Comparison of ENCODE assay signal across 11 cellular contexts in genomic region chr1:215526846-215527151, GRCh38.
"Had no signal": no experiment of that assay in that cellular context is flagged by ENCODE, and none has a peak within 500 bp of the region (broad histone marks: within the 10 kb centered on the region; RNA-seq: fewer than 3 reads in every experiment).

No MANE protein-coding gene starts in this region.

- DNase-seq: activated CD4-positive, alpha-beta T cell treated with anti-CD3 and anti-CD28 coated beads, Interleukin-2, amount 50 U/mL, for 1 hour; activated CD4-positive, CD25-positive, alpha-beta regulatory T cell treated with anti-CD3 and anti-CD28 coated beads, Interleukin-2, amount 50 U/mL, for 72 hours; effector memory CD4-positive, alpha-beta T cell; occipital lobe; stimulated activated CD8-positive, alpha-beta memory T cell treated with anti-CD3 and anti-CD28 coated beads, Interleukin-4, amount 100 ng/mL, for 48 hours; T-helper 9 cell had no signal

- H3K4me1 Mint-ChIP-seq: memory B cell had no signal

- H3K27ac Mint-ChIP-seq: activated naive CD8-positive, alpha-beta T cell; activated T-helper 1 cell treated with anti-CD3 and anti-CD28 coated beads, Interleukin-12 subunit alpha, Interleukin-12 subunit beta, Interleukin-2, Interleukin-4 antibody, amounts not matched to agents 30 ng/mL and 10 ng/mL and 1 ng/mL, durations not matched to agents 14 hours and 24 hours and 36 hours; memory B cell; naive thymus-derived CD4-positive, alpha-beta T cell had no signal

- H3K9me3 Mint-ChIP-seq: activated T-helper 1 cell treated with anti-CD3 and anti-CD28 coated beads, Interleukin-12 subunit alpha, Interleukin-12 subunit beta, Interleukin-2, Interleukin-4 antibody, amounts not matched to agents 30 ng/mL and 10 ng/mL and 1 ng/mL, durations not matched to agents 14 hours and 24 hours and 36 hours; memory B cell; naive thymus-derived CD4-positive, alpha-beta T cell had no signal

- H3K36me3 Mint-ChIP-seq: activated naive CD8-positive, alpha-beta T cell; memory B cell; naive thymus-derived CD4-positive, alpha-beta T cell had no signal

- FAIRE-seq: bronchial epithelial cell had no signal

- H3K4me3 Mint-ChIP-seq: activated naive CD8-positive, alpha-beta T cell; activated T-helper 1 cell treated with anti-CD3 and anti-CD28 coated beads, Interleukin-12 subunit alpha, Interleukin-12 subunit beta, Interleukin-2, Interleukin-4 antibody, amounts not matched to agents 30 ng/mL and 10 ng/mL and 1 ng/mL, durations not matched to agents 14 hours and 24 hours and 36 hours; memory B cell; naive thymus-derived CD4-positive, alpha-beta T cell had no signal
